Comparison of ENCODE assay signal across 1 cellular context in genomic region chr6:37785002-37785687, GRCh38.
TF ChIP-seq lines count a peak whose summit lies in the region.

No MANE protein-coding gene starts in this region.

TF ChIP-seq in HepG2, 621 proteins besides CTCF, POLR2A, EP300 and RAD21 (continued from another document):
- no peak for TF ChIP-seq ZSCAN30 (CRISPR knock-in tag; IDR thresholded peaks at IDR 0.05)
- no peak for TF ChIP-seq MZF1 (CRISPR knock-in tag; IDR thresholded peaks at IDR 0.05; ENCODE audit: borderline replicate concordance)
- 0 out of 2 replicates have a peak, but pooled peaks have one; percentile 20 for TF ChIP-seq MYC (CRISPR knock-in tag; IDR thresholded peaks at IDR 0.05; ENCODE audit: borderline replicate concordance)
- no peak for TF ChIP-seq ZNF678 (CRISPR knock-in tag; IDR thresholded peaks at IDR 0.05)
- no peak for TF ChIP-seq ZNF780A (CRISPR knock-in tag; IDR thresholded peaks at IDR 0.05)
- no peak for TF ChIP-seq KLF6 (CRISPR knock-in tag; IDR thresholded peaks at IDR 0.05)
- no peak for TF ChIP-seq PHB2 (IDR thresholded peaks at IDR 0.05; ENCODE audit: partially characterized antibody)
- TF ChIP-seq PBX2 (CRISPR knock-in tag; IDR thresholded peaks at IDR 0.05), result no peak
- no peak for TF ChIP-seq SMARCC2 (IDR thresholded peaks at IDR 0.05)
- no peak for TF ChIP-seq ZNF256 (CRISPR knock-in tag; conservative IDR thresholded peaks at IDR 0.05)
- TF ChIP-seq RFX3 (CRISPR knock-in tag; IDR thresholded peaks at IDR 0.05), result no peak
- TF ChIP-seq ZNF674 (CRISPR knock-in tag; IDR thresholded peaks at IDR 0.05; ENCODE audit: low read depth), result no peak
- TF ChIP-seq ZNF776 (CRISPR knock-in tag; IDR thresholded peaks at IDR 0.05), result 0 out of 2 replicates have a peak, but pooled peaks have one; percentile 23
- TF ChIP-seq HMG20A (CRISPR knock-in tag; IDR thresholded peaks at IDR 0.05; ENCODE audit: borderline replicate concordance), result no peak
- TF ChIP-seq KDM4B (CRISPR knock-in tag; IDR thresholded peaks at IDR 0.05), result no peak
- TF ChIP-seq ZNF616 (CRISPR knock-in tag; IDR thresholded peaks at IDR 0.05; ENCODE audit: low read depth), result no peak
- TF ChIP-seq ZNF136 (CRISPR knock-in tag; IDR thresholded peaks at IDR 0.05; ENCODE audit: low read depth), result no peak
- TF ChIP-seq AKAP8 (CRISPR knock-in tag; IDR thresholded peaks at IDR 0.05), result no peak
- no peak for TF ChIP-seq KLF11 (CRISPR knock-in tag; IDR thresholded peaks at IDR 0.05)
- TF ChIP-seq SP5 (CRISPR knock-in tag; IDR thresholded peaks at IDR 0.05; ENCODE audit: borderline replicate concordance, low read depth), result peak; percentile 48; the same call in 1 of the 2 replicates
- no peak for TF ChIP-seq ZNF724P (CRISPR knock-in tag; IDR thresholded peaks at IDR 0.05; ENCODE audit: borderline replicate concordance)
- TF ChIP-seq IKZF4 (CRISPR knock-in tag; IDR thresholded peaks at IDR 0.05; ENCODE audit: borderline replicate concordance, low read depth, not compliant biosample characterization), result no peak
- TF ChIP-seq ZNF343 (CRISPR knock-in tag; IDR thresholded peaks at IDR 0.05), result no peak
- no peak for TF ChIP-seq ZNF784 (CRISPR knock-in tag; IDR thresholded peaks at IDR 0.05; ENCODE audit: borderline replicate concordance)
- 0 out of 2 replicates have a peak, but pooled peaks have one; percentile 15 for TF ChIP-seq ZNF574 (CRISPR knock-in tag; IDR thresholded peaks at IDR 0.05)
- no peak for TF ChIP-seq GMEB1 (CRISPR knock-in tag; IDR thresholded peaks at IDR 0.05; ENCODE audit: borderline replicate concordance)
- TF ChIP-seq DR1 (CRISPR knock-in tag; IDR thresholded peaks at IDR 0.05), result no peak
- no peak for TF ChIP-seq PITX1 (CRISPR knock-in tag; IDR thresholded peaks at IDR 0.05)
- no peak for TF ChIP-seq GABPA (IDR thresholded peaks at IDR 0.05; ENCODE audit: low read depth, low read length)
- TF ChIP-seq GABPA (CRISPR knock-in tag; IDR thresholded peaks at IDR 0.05; ENCODE audit: low read depth), result peak; percentile 48
- no peak for TF ChIP-seq ZNF619 (CRISPR knock-in tag; IDR thresholded peaks at IDR 0.05)
- peak; percentile 65; the same call in 1 of the 2 replicates for TF ChIP-seq ETV5 (CRISPR knock-in tag; IDR thresholded peaks at IDR 0.05; ENCODE audit: borderline replicate concordance)
- TF ChIP-seq ZFP91 (CRISPR knock-in tag; IDR thresholded peaks at IDR 0.05; ENCODE audit: borderline replicate concordance), result no peak
- no peak for TF ChIP-seq ISL2 (CRISPR knock-in tag; IDR thresholded peaks at IDR 0.05)
- no peak for TF ChIP-seq ETS1 (CRISPR knock-in tag; IDR thresholded peaks at IDR 0.05)
- TF ChIP-seq ZNF501 (CRISPR knock-in tag; IDR thresholded peaks at IDR 0.05), result 0 out of 2 replicates have a peak, but pooled peaks have one; percentile 17
- TF ChIP-seq KDM3A (CRISPR knock-in tag; IDR thresholded peaks at IDR 0.05; ENCODE audit: low read depth), result no peak
- no peak for TF ChIP-seq RXRB (CRISPR knock-in tag; IDR thresholded peaks at IDR 0.05; ENCODE audit: borderline replicate concordance)
- TF ChIP-seq SRSF9 (IDR thresholded peaks at IDR 0.05; ENCODE audit: borderline replicate concordance, insufficient read depth, low read depth, low read length, poor library complexity, severe bottlenecking), result no peak
- no peak for TF ChIP-seq RCOR2 (CRISPR knock-in tag; IDR thresholded peaks at IDR 0.05)
